In the genomic region with DNA sequence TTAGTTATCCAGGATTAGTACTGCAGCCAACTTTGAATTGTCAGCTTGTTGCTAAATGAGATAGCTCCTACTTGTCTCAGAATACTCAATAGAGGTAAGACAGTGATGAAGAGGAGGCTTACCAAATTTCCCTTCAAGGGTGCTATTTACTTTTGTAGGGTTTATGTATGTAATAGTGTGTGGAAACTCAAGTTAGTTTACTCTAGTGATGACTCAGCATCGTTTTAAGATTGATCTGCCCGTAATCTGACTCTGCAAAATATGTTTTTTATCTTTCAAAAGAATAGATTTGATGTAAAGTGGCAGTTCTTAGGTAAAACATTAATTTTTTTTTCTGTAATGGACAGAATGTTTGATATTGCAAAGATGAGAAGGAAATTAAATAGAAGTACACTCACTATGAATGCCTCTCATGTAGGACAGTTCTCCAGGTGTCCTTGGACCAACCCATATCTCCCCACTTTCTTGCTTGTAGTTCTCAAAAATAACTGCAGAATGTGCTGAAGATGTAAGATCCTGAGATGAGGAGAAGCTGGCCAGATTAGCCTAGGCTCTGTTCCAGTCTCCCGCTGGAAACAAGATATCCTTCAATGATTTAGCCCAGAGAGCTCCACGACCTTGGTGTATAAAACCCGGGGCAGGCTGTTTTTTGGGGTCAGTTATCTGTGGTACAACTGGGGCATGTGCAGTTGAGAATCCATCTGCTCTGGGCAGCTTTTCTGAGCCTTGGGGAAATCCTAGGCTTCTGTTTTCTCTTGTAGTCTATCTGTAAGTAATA, we compare ENCODE assay signal across 20 cellular contexts. TPM values are rescaled to one million over a fixed set of nuclear protein-coding genes. Genes with fewer than 3 reads are reported as not detected.
"Had no signal": no experiment of that assay in that cellular context is flagged by ENCODE, and none has a peak within 500 bp of the region (broad histone marks: within the 10 kb centered on the region; RNA-seq: fewer than 3 reads in every experiment).

No MANE protein-coding gene starts in this region.

- H3K36me3 ChIP-seq: esophagus muscularis mucosa, neutrophil, tibial nerve, uterus had no signal

- H3K27me3 ChIP-seq: esophagus muscularis mucosa, neutrophil, tibial nerve, uterus had no signal

- H3K4me3 ChIP-seq: coronary artery, esophagus muscularis mucosa, skin epidermis, tibial nerve, uterus had no signal

- H3K4me1 ChIP-seq: tibial nerve, uterus had no signal

- ATAC-seq: naive thymus-derived CD8-positive, alpha-beta T cell had no signal

- H3K9me3 ChIP-seq: esophagus muscularis mucosa, neutrophil, uterus had no signal

- DNase-seq: activated CD4-positive, alpha-beta T cell treated with anti-CD3 and anti-CD28 coated beads, Interleukin-2, amount 10 ng/mL, durations not matched to agents 24 days and 14 days; activated CD4-positive, CD25-positive, alpha-beta regulatory T cell; activated naive CD4-positive, alpha-beta T cell treated with Interleukin-2 at 50 U/mL for 16 hours; anterior cingulate cortex; hippocampal formation; mesenchymal stem cell; naive thymus-derived CD8-positive, alpha-beta T cell; stimulated activated CD4-positive, alpha-beta T cell treated with anti-CD3 and anti-CD28 coated beads, Interleukin-15, amount 100 ng/mL, for 24 hours; stimulated activated CD4-positive, alpha-beta T cell treated with anti-CD3 and anti-CD28 coated beads, Interleukin-4, amount 100 ng/mL, for 1 hour; stimulated activated naive CD4-positive, alpha-beta T cell; uterus had no signal

- H3K27ac ChIP-seq: coronary artery, esophagus muscularis mucosa, neutrophil, skin epidermis, tibial nerve, uterus had no signal

RNA-seq across cellular contexts. Expression of a gene that starts 24.4 kb away (rescaled TPM):
- total RNA-seq: activated CD4-positive, alpha-beta T cell treated with anti-CD3 and anti-CD28 coated beads, Interleukin-2, amount 10 ng/mL, durations not matched to agents 24 days and 14 days; esophagus muscularis mucosa; mucosa of gallbladder; naive thymus-derived CD8-positive, alpha-beta T cell; posterior vena cava; subcutaneous adipose tissue; tibial nerve; uterus had no signal
- polyA plus RNA-seq: keratinocyte; naive thymus-derived CD8-positive, alpha-beta T cell had no signal
